Comparison of ENCODE assay signal across 8 cellular contexts in the genomic region with DNA sequence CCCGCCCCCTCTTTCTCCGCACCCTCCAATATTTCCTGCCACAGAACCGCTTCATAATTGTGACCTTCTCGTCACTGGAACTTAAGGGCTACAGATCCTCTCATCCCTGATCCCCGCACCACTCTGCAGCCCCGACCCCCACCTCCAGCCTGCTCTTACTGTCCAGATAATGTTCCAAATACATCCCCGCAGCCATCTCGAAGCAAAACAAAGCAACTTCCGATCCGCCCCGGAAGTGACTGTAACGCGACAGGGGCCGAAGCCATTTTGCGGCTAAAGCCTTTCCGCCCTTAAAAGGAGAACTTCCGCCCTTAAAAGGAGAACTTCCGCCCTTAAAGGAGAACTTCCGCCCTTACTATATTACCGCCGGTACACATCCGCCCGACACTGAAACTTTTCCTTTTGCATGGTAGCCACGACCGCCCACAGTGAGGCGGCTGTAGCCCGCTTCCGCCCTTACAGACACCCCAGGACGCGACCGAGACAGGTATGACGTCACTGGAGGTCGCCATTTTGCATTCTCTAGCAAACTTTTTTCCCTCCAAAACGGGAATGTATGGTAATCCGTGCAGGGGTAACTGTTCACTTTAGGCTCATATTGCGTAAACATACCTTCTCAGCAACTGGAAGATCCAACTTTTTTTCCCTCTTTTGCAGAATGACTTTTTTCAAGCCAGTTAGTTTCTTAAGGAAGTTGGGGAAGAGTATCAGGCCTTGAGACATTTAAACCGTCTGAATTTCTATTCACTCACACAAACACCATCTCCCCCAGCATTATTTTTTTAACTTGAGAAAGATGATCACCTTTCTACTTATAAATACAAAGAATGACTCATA. TPM values are rescaled to one million over a fixed set of nuclear protein-coding genes. Genes with fewer than 3 reads are reported as not detected.
DNase-seq lines count a peak whose midpoint lies in the region; ATAC-seq and TF ChIP-seq lines count a peak whose summit lies in the region.

A gene (minus strand): TSS at position 214 of the 837 bp plus-strand sequence. CDS start 18 bp downstream, at position 196.

- peak; percentile 97 for ATAC-seq in GM19395 (IDR thresholded peaks at IDR 0.05; ENCODE audit: unreplicated experiment)
- ATAC-seq in HG03565 (IDR thresholded peaks at IDR 0.05; ENCODE audit: unreplicated experiment) = peak; percentile 84
- ATAC-seq in left lung = peak; percentile 100

- H3K27me3 ChIP-seq in left lung = no peaks in the 10 kb centered on the region

- intact Hi-C loops in left lung (cut with DNase I) = no loop called here

- peak within 1 kb of the TSS; percentile 63 to 84 for H3K4me3 ChIP-seq in left lung

- TF ChIP-seq CTCF in C4-2B (conservative IDR thresholded peaks at IDR 0.05) = no peak
- no peak for TF ChIP-seq CTCF in left lung (IDR thresholded peaks at IDR 0.05)

- H3K27ac ChIP-seq in C4-2B (peak within 1 kb of the TSS; percentile 51), left lung (peak within 1 kb of the TSS; percentile 79 to 86)

- H3K9me3 ChIP-seq in left lung = no peaks in the 10 kb centered on the region

- DNase-seq in NCI-H774 (lab: John Stamatoyannopoulos, UW) (peak; percentile 100), dermis blood vessel endothelial cell (peak; percentile 100), left lung (peak; percentile 96 to 98)
- peak; percentile 94 to 95 for DNase-seq in activated CD4-positive, alpha-beta T cell treated with anti-CD3 and anti-CD28 coated beads, Interleukin-2, amount 50 U/mL, for 4 hours
- peak; percentile 86 to 91 for DNase-seq in stimulated activated CD4-positive, alpha-beta T cell treated with anti-CD3 and anti-CD28 coated beads, Interleukin-2, amount 100 ng/mL, for 48 hours

- peaks cover 7 to 31% of the 10 kb centered on the region in 2 donors for H3K4me1 ChIP-seq in left lung

- H3K36me3 ChIP-seq in left lung = peaks cover 1 to 30% of the 10 kb centered on the region in 2 donors

RNA-seq across cellular contexts. Expression of the gene that starts here (rescaled TPM):
- total RNA-seq in dermis blood vessel endothelial cell = 44.0 and 61.1 TPM in 2 replicates
- 10 to 100 TPM; 23.1 to 38.0 TPM for total RNA-seq in left lung

Comparison
In these comparisons a context has a peak if more than half of its experiments do, and no peak if none do; other contexts are left out.
1. Peak in every context shown above with its lines: DNase-seq, ATAC-seq, H3K4me3 ChIP-seq and H3K27ac ChIP-seq.